Comparison of ENCODE assay signal across 8 cellular contexts in genomic region chr2:37570773-37571570, GRCh38.
DNase-seq lines count a peak whose midpoint lies in the region; ATAC-seq and TF ChIP-seq lines count a peak whose summit lies in the region.

No MANE protein-coding gene starts in this region.

- H3K4me3 ChIP-seq in SJCRH30, result no peak overlapping the region
- H3K4me3 ChIP-seq in neural progenitor cell, result no peak overlapping the region

- H3F3A ChIP-seq in neural progenitor cell (ENCODE audit: low read depth), result no peaks in the 10 kb centered on the region

- no peak overlapping the region for H3K27ac Mint-ChIP-seq in activated naive CD8-positive, alpha-beta T cell treated with anti-CD3 and anti-CD28 coated beads for 36 hours
- H3K27ac Mint-ChIP-seq in neural progenitor cell, result no peak overlapping the region

- H3K4me3 Mint-ChIP-seq in activated naive CD8-positive, alpha-beta T cell treated with anti-CD3 and anti-CD28 coated beads for 36 hours, result no peak overlapping the region
- no peak overlapping the region for H3K4me3 Mint-ChIP-seq in neural progenitor cell

- no peaks in the 10 kb centered on the region for H3K79me2 ChIP-seq in neural progenitor cell (ENCODE audit: low read depth)

- H3K9ac ChIP-seq in neural progenitor cell, result no peak overlapping the region

- no peaks in the 10 kb centered on the region for H3K36me3 Mint-ChIP-seq in activated naive CD8-positive, alpha-beta T cell treated with anti-CD3 and anti-CD28 coated beads for 36 hours
- H3K36me3 Mint-ChIP-seq in neural progenitor cell, result peaks cover 3% of the 10 kb centered on the region

- H3K4me1 ChIP-seq in SJCRH30 (peaks cover 3% of the 10 kb centered on the region; the same call in 1 of the 2 replicates), neural progenitor cell (no peaks in the 10 kb centered on the region)

- H3K36me3 ChIP-seq in SJCRH30 (no peaks in the 10 kb centered on the region), neural progenitor cell (no peaks in the 10 kb centered on the region)

- peak; percentile 50 for DNase-seq in stimulated activated naive CD4-positive, alpha-beta T cell treated with Interleukin-2 at 50 U/mL for 16 hours (lab: John Stamatoyannopoulos, UW)
- DNase-seq in stimulated activated naive CD4-positive, alpha-beta T cell (lab: John Stamatoyannopoulos, UW), result no peak
- DNase-seq in activated naive CD8-positive, alpha-beta T cell treated with anti-CD3 and anti-CD28 coated beads for 36 hours, result peak; percentile 30
- peak; percentile 66 for DNase-seq in non-pigmented ciliary epithelial cell (ENCODE audit: low read depth)
- DNase-seq in SJCRH30, result no peak
- DNase-seq in neural progenitor cell (ENCODE audit: low spot score), result no peak
- DNase-seq in GF-D8 (lab: John Stamatoyannopoulos, UW), result no peak

- H3K9me3 ChIP-seq in SJCRH30 (replicated peaks), result no peaks in the 10 kb centered on the region
- H3K9me3 ChIP-seq in neural progenitor cell (ENCODE audit: low read depth), result no peaks in the 10 kb centered on the region

- TF ChIP-seq CTCF in neural progenitor cell (IDR thresholded peaks at IDR 0.05), result no peak

- H3K9me3 Mint-ChIP-seq in activated naive CD8-positive, alpha-beta T cell treated with anti-CD3 and anti-CD28 coated beads for 36 hours, result peaks cover 8% of the 10 kb centered on the region
- peaks cover 3% of the 10 kb centered on the region for H3K9me3 Mint-ChIP-seq in neural progenitor cell

- peaks cover 15% of the 10 kb centered on the region for H3K4me1 Mint-ChIP-seq in activated naive CD8-positive, alpha-beta T cell treated with anti-CD3 and anti-CD28 coated beads for 36 hours
- peaks cover 17% of the 10 kb centered on the region for H3K4me1 Mint-ChIP-seq in neural progenitor cell

- ATAC-seq in HG03064 (IDR thresholded peaks at IDR 0.05; ENCODE audit: low read depth, unreplicated experiment), result peak; percentile 85

- H3K27ac ChIP-seq in SJCRH30, result no peak overlapping the region
- no peak overlapping the region for H3K27ac ChIP-seq in neural progenitor cell

- no peaks in the 10 kb centered on the region for H4K20me1 ChIP-seq in neural progenitor cell (ENCODE audit: low read depth)

- no peaks in the 10 kb centered on the region for H3K27me3 Mint-ChIP-seq in activated naive CD8-positive, alpha-beta T cell treated with anti-CD3 and anti-CD28 coated beads for 36 hours
- no peaks in the 10 kb centered on the region for H3K27me3 Mint-ChIP-seq in neural progenitor cell (ENCODE audit: insufficient read depth, low read depth)

- H2AFZ ChIP-seq in neural progenitor cell (replicated peaks), result no peak overlapping the region

- H3K4me2 ChIP-seq in neural progenitor cell, result no peak overlapping the region

- H3K27me3 ChIP-seq in SJCRH30 (no peaks in the 10 kb centered on the region), neural progenitor cell (no peaks in the 10 kb centered on the region)

Comparison
In these comparisons a context has a peak if more than half of its experiments do, and no peak if none do; other contexts are left out.
1. DNase-seq: peak in stimulated activated naive CD4-positive, alpha-beta T cell treated with Interleukin-2 at 50 U/mL for 16 hours (single experiment), activated naive CD8-positive, alpha-beta T cell treated with anti-CD3 and anti-CD28 coated beads for 36 hours (single experiment) and non-pigmented ciliary epithelial cell (single experiment); none in stimulated activated naive CD4-positive, alpha-beta T cell (0 of 6), SJCRH30 (0 of 2), neural progenitor cell (single experiment) and GF-D8 (single experiment).